ENCODE assay signal across 8 cellular contexts in the genomic region with DNA sequence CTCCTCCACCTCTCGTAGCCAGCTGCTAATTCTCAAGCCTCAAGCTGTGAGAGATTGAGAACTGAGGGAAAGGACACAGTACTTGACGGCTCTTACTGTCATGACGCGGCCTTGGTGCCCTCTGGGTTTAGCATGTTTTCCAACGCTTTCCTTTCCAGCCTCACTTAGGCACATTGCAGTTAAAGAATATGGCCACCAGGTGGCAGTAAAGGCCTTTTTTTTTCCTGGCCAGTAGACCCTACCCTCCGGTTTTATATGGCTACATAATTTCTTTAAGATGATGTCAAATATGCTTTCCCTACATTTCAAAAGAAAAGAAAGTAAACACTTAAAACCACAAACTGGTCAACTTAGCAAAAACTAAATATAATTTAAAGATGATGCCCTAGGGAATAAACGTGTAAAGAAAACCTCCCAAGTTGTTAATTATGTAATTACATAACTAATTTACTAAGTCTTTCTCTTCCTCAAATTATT. TPM values are rescaled to one million over a fixed set of nuclear protein-coding genes. Genes with fewer than 3 reads are reported as not detected.
DNase-seq lines count a peak whose midpoint lies in the region; ATAC-seq and TF ChIP-seq lines count a peak whose summit lies in the region.

No MANE protein-coding gene starts in this region.

- H3K9me3 ChIP-seq in A673 (ENCODE audit: low read depth, low read length, poor library complexity, severe bottlenecking) (no peaks in the 10 kb centered on the region), T-helper 17 cell (ENCODE audit: control insufficient read depth, low read length, poor library complexity, severe bottlenecking) (no peaks in the 10 kb centered on the region), spleen (no peaks in the 10 kb centered on the region)

- H3K27me3 Mint-ChIP-seq in T-helper 17 cell: no peaks in the 10 kb centered on the region

- H3K4me1 Mint-ChIP-seq in T-helper 17 cell: peaks cover 18% of the 10 kb centered on the region

- H3K4me3 ChIP-seq in A673 (ENCODE audit: low read depth, low read length, poor library complexity, severe bottlenecking): no peak overlapping the region
- no peak overlapping the region for H3K4me3 ChIP-seq in astrocyte of the spinal cord (ENCODE audit: low read depth, low read length)
- H3K4me3 ChIP-seq in spleen: no peak overlapping the region

- ATAC-seq in GM18867 (IDR thresholded peaks at IDR 0.05; ENCODE audit: unreplicated experiment) (peak; percentile 24), T-helper 17 cell (peak; percentile 88), GM18502 (IDR thresholded peaks at IDR 0.05; ENCODE audit: poor library complexity, unreplicated experiment) (no peak)

- H3K36me3 Mint-ChIP-seq in T-helper 17 cell (ENCODE audit: low read depth): peaks cover 5% of the 10 kb centered on the region

- no peak for TF ChIP-seq POLR2A in spleen (IDR thresholded peaks at IDR 0.05)

- POLR2A ChIA-PET in A673 (lab: Charles Lee; ENCODE audit: low non-redundant PET): no interaction called here

- peak overlapping the region; percentile 63 for H3K27ac Mint-ChIP-seq in T-helper 17 cell

- no peaks in the 10 kb centered on the region for H3K36me3 ChIP-seq in A673 (ENCODE audit: insufficient read depth, low read length, poor library complexity, severe bottlenecking)
- H3K36me3 ChIP-seq in spleen: peaks cover 0 to 38% (median 3%) of the 10 kb centered on the region in 6 donors

- in situ Hi-C loops in astrocyte of the spinal cord (cut with HindIII; ENCODE audit: low sequenced_read_pairs): no loop called here

- intact Hi-C loops in A673 (cut with micrococcal nuclease; ENCODE audit: unreplicated experiment): loop anchor here (2.0 kb wide), 1 partner anchor 676 kb away; no protein-coding TSS in a partner anchor
- intact Hi-C loops in spleen (cut with DNase I; ENCODE audit: low total_unique reads): loop anchor here (5.0 to 10.0 kb wide), 2 partner anchors 676 to 797 kb away; no protein-coding TSS in a partner anchor

- DNase-seq in A673 (ENCODE audit: low spot score): peak; percentile 85
- peak; percentile 36 to 38 for DNase-seq in NCI-H1930 (lab: John Stamatoyannopoulos, UW)
- DNase-seq in T-helper 17 cell: peak; percentile 15 to 48 (median 35)
- DNase-seq in astrocyte of the spinal cord (ENCODE audit: low read depth, low spot score): peak; percentile 88
- DNase-seq in iPS-NIHi11 (ENCODE audit: low spot score): peak; percentile 70
- no peak for DNase-seq in spleen

- H3K27me3 ChIP-seq in A673 (replicated peaks; ENCODE audit: insufficient read depth, low read depth, low read length, poor library complexity): no peaks in the 10 kb centered on the region
- H3K27me3 ChIP-seq in spleen (replicated peaks in 1 of 7): no peaks in the 10 kb centered on the region

- TF ChIP-seq CTCF in A673 (conservative IDR thresholded peaks at IDR 0.05; ENCODE audit: low read depth, low read length) (peak; percentile 90), astrocyte of the spinal cord (IDR thresholded peaks at IDR 0.05; ENCODE audit: low read depth, low read length) (peak; percentile 68), spleen (IDR thresholded peaks at IDR 0.05 in 8 of 11, conservative IDR thresholded peaks at IDR 0.05 in 3 of 11) (peak; percentile 83 to 95 (median 93))

- 11 to 15% (median 11%) methylated on average over 7 of the region's 7 CpGs for WGBS in spleen, 5 donors

- H3K27ac ChIP-seq in A673 (ENCODE audit: low read depth, low read length, poor library complexity, severe bottlenecking) (no peak overlapping the region), spleen (peak overlapping the region in 2 of 8 donors; percentile 30 to 35)

- BruUV-seq in A673 (replicated peaks; lab: Mats Ljungman, UMichigan): no TSS peak

- H3K4me1 ChIP-seq in A673 (ENCODE audit: insufficient read depth, low read length, poor library complexity, severe bottlenecking): no peaks in the 10 kb centered on the region
- peaks cover 3 to 64% (median 23%) of the 10 kb centered on the region in 6 donors for H3K4me1 ChIP-seq in spleen

- CTCF ChIA-PET in A673 (lab: Charles Lee): no interaction called here

- H3K4me3 Mint-ChIP-seq in T-helper 17 cell: no peak overlapping the region

RNA-seq across cellular contexts. Expression of a gene that starts 56.8 kb away (rescaled TPM):
- 270 and 276 TPM in 2 replicates for total RNA-seq in A673 (2021)
- total RNA-seq in T-helper 17 cell: 100 to 1,000 TPM in 1 of 2 donors, 10 to 100 TPM in 1; 66.4 to 125 TPM
- total RNA-seq in spleen: 100 to 1,000 TPM; 122 to 197 (median 143) TPM
- polyA plus RNA-seq in spleen: 100 to 1,000 TPM; 133 to 240 (median 154) TPM
